In genomic region chr6:1595271-1596087, GRCh38 we compare ENCODE assay signal across 16 cellular contexts. TPM values are rescaled to one million over a fixed set of nuclear protein-coding genes. Genes with fewer than 3 reads are reported as not detected.
DNase-seq lines count a peak whose midpoint lies in the region; ATAC-seq, FAIRE-seq and TF ChIP-seq lines count a peak whose summit lies in the region.
"Had no signal": no experiment of that assay in that cellular context is flagged by ENCODE, and none has a peak within 500 bp of the region (broad histone marks: within the 10 kb centered on the region; RNA-seq: fewer than 3 reads in every experiment).

No MANE protein-coding gene starts in this region.

- H3K4me1 ChIP-seq in A673 (ENCODE audit: insufficient read depth, low read length, poor library complexity, severe bottlenecking) (peaks cover 3% of the 10 kb centered on the region), GM12878 (ENCODE audit: control insufficient read depth, insufficient read depth, low read length) (no peaks in the 10 kb centered on the region), neuron (ENCODE audit: insufficient read depth, low read length) (peaks cover 9% of the 10 kb centered on the region)
- H3K4me1 ChIP-seq in CD8-positive, alpha-beta memory T cell (ENCODE audit: insufficient read depth, low read length) = peaks cover 7% of the 10 kb centered on the region

- no peak for TF ChIP-seq RAD21 in GM12878 (IDR thresholded peaks at IDR 0.05; ENCODE audit: insufficient read depth, low read depth, low read length)

- SMC1A ChIA-PET in GM12878 (lab: Charles Lee; ENCODE audit: uncharacterized antibody, unreplicated experiment) = interaction anchor here (0.6 to 2.9 kb wide), 12 partner anchors 11 to 1154 kb away, joined by 3 to 18 read pairs (median 5); partner anchors contain the start of gene MYLK4

- 62% methylated on average over 28 of the region's 28 CpGs for WGBS in GM12878 (ENCODE audit: insufficient coverage, insufficient replicate concordance, low lambda C conversion rate, missing lambda C conversion rate)

- H3K4me2 ChIP-seq in GM12878 (ENCODE audit: control insufficient read depth, insufficient read depth) = no peak overlapping the region

- RAD21 ChIA-PET in GM12878 (lab: Charles Lee; ENCODE audit: unreplicated experiment) = interaction anchor here (0.9 to 2.4 kb wide), 9 partner anchors 11 to 1155 kb away, joined by 3 to 10 read pairs (median 5); partner anchors contain the start of gene MYLK4

- no TSS peak for BruUV-seq in A673 (replicated peaks; lab: Mats Ljungman, UMichigan)
- BruUV-seq in GM12878 (replicated peaks; lab: Mats Ljungman, UMichigan) = no TSS peak

- no peak for FAIRE-seq in GM12878 (lab: Jason Lieb, UNC)
- no peak for FAIRE-seq in HTR-8/SVneo (lab: Jason Lieb, UNC)

- no peaks in the 10 kb centered on the region for H4K20me1 ChIP-seq in GM12878 (ENCODE audit: control insufficient read depth, insufficient read depth)

- DNase-seq in A673 (ENCODE audit: low spot score) (no peak), HFFc6 (no peak), GM12878 (ENCODE audit: low read depth, low spot score) (no peak), HTR-8/SVneo (ENCODE audit: insufficient read length, low spot score) (no peak), NCI-H446 (lab: John Stamatoyannopoulos, UW) (no peak)
- no peak for DNase-seq in activated CD4-positive, alpha-beta memory T cell treated with anti-CD3 and anti-CD28 coated beads, Interleukin-2, amount 10 ng/mL, durations not matched to agents 7 days and 5 days
- DNase-seq in CD8-positive, alpha-beta memory T cell = no peak
- DNase-seq: GOT3, NCI-H510A had no signal

- H3K9ac ChIP-seq in GM12878 (ENCODE audit: control insufficient read depth, insufficient read depth, low read length) = no peak overlapping the region

- no peak for TF ChIP-seq POLR2A in GM12878 (IDR thresholded peaks at IDR 0.05; ENCODE audit: low read depth, low read length)

- H3K27me3 ChIP-seq in A673 (replicated peaks; ENCODE audit: insufficient read depth, low read depth, low read length, poor library complexity) (peaks cover 53% of the 10 kb centered on the region), GM12878 (replicated peaks in 1 of 2; ENCODE audit: control insufficient read depth in 2 of 2, insufficient read depth in 2 of 2, low read length in 1 of 2) (no peaks in the 10 kb centered on the region), neuron (ENCODE audit: insufficient read depth, low read length) (peaks cover 6% of the 10 kb centered on the region)
- H3K27me3 ChIP-seq in CD8-positive, alpha-beta memory T cell (ENCODE audit: insufficient read depth, low read length, poor library complexity, severe bottlenecking) = peaks cover 41% of the 10 kb centered on the region

- TF ChIP-seq EP300 in GM12878 (IDR thresholded peaks at IDR 0.05; ENCODE audit: borderline replicate concordance in 1 of 2, control insufficient read depth in 1 of 2, low read depth in 2 of 2, low read length in 2 of 2) = no peak

- no peaks in the 10 kb centered on the region for H3K9me3 Mint-ChIP-seq in HFFc6
- no peaks in the 10 kb centered on the region for H3K9me3 Mint-ChIP-seq in activated CD4-positive, alpha-beta memory T cell treated with anti-CD3 and anti-CD28 coated beads, Interleukin-2, amount 10 ng/mL, durations not matched to agents 7 days and 5 days
- no peaks in the 10 kb centered on the region for H3K9me3 Mint-ChIP-seq in CD8-positive, alpha-beta memory T cell
- H3K9me3 Mint-ChIP-seq: nephron progenitor cell had no signal

- POLR2A ChIA-PET in A673 (lab: Charles Lee; ENCODE audit: low non-redundant PET) = no interaction called here
- POLR2A ChIA-PET in GM12878 (lab: Charles Lee) = no interaction called here
- POLR2A ChIA-PET in activated CD4-positive, alpha-beta memory T cell treated with anti-CD3 and anti-CD28 coated beads, Interleukin-2, amount 10 ng/mL, durations not matched to agents 7 days and 5 days (lab: Charles Lee) = interaction anchor here (1.9 kb wide), 1 partner anchor 71 kb away, joined by 9 read pairs; no protein-coding TSS in a partner anchor
- POLR2A ChIA-PET in CD8-positive, alpha-beta memory T cell (lab: Charles Lee) = no interaction called here

- TF ChIP-seq CTCF in A673 (conservative IDR thresholded peaks at IDR 0.05; ENCODE audit: low read depth, low read length) = no peak
- no peak for TF ChIP-seq CTCF in HFFc6 (IDR thresholded peaks at IDR 0.05)
- no peak for TF ChIP-seq CTCF in GM12878 (IDR thresholded peaks at IDR 0.05 in 2 of 3, conservative IDR thresholded peaks at IDR 0.05 in 1 of 3; ENCODE audit: control insufficient read depth in 2 of 3, extremely low read depth in 1 of 3, insufficient read depth in 1 of 3, low read depth in 3 of 3, low read length in 3 of 3)

- no peak overlapping the region for H2AFZ ChIP-seq in GM12878 (ENCODE audit: control insufficient read depth, low read depth, low read length)
- peak overlapping the region; percentile 60 for H2AFZ ChIP-seq in neuron (ENCODE audit: low read depth, low read length)

- in situ Hi-C loops in GM12878 (cut with MboI) = loop anchor here (10.0 to 25.0 kb wide), 2 partner anchors 1159 to 1342 kb away; partner anchors contain the start of gene MYLK4

- peaks cover 15% of the 10 kb centered on the region for H3K27me3 Mint-ChIP-seq in HFFc6 (ENCODE audit: insufficient read depth)
- H3K27me3 Mint-ChIP-seq in activated CD4-positive, alpha-beta memory T cell treated with anti-CD3 and anti-CD28 coated beads, Interleukin-2, amount 10 ng/mL, durations not matched to agents 7 days and 5 days = peaks cover 54% of the 10 kb centered on the region
- peaks cover 41 to 63% of the 10 kb centered on the region in 2 donors for H3K27me3 Mint-ChIP-seq in CD8-positive, alpha-beta memory T cell

- intact Hi-C loops in A673 (cut with micrococcal nuclease; ENCODE audit: unreplicated experiment) = loop anchor here (1.0 to 5.0 kb wide), 5 partner anchors 601 to 1152 kb away; no protein-coding TSS in a partner anchor
- intact Hi-C loops in GM12878 (cut with micrococcal nuclease; ENCODE audit: unreplicated experiment) = loop anchor here (1.0 to 10.0 kb wide), 5 partner anchors 601 to 1155 kb away; partner anchors contain the start of gene MYLK4

- no peaks in the 10 kb centered on the region for H3K9me3 ChIP-seq in A673 (ENCODE audit: low read depth, low read length, poor library complexity, severe bottlenecking)
- H3K9me3 ChIP-seq in GM12878 (replicated peaks; ENCODE audit: control insufficient read depth, insufficient read depth, low read length) = no peaks in the 10 kb centered on the region; the same call in 2 of the 3 replicates
- no peaks in the 10 kb centered on the region for H3K9me3 ChIP-seq in neuron (ENCODE audit: low read length)
- H3K9me3 ChIP-seq in CD8-positive, alpha-beta memory T cell (ENCODE audit: low read length) = no peaks in the 10 kb centered on the region
- H3K9me3 ChIP-seq: esophagus muscularis mucosa, sigmoid colon, stomach had no signal

- no peaks in the 10 kb centered on the region for H3K79me2 ChIP-seq in GM12878 (ENCODE audit: control insufficient read depth, insufficient read depth, low read length)

- ATAC-seq in GM12878 = peak; percentile 15; the same call in 2 of the 3 replicates

- H3K36me3 Mint-ChIP-seq in HFFc6 (ENCODE audit: low read depth) = no peaks in the 10 kb centered on the region
- no peaks in the 10 kb centered on the region for H3K36me3 Mint-ChIP-seq in activated CD4-positive, alpha-beta memory T cell treated with anti-CD3 and anti-CD28 coated beads, Interleukin-2, amount 10 ng/mL, durations not matched to agents 7 days and 5 days (ENCODE audit: low read depth)
- H3K36me3 Mint-ChIP-seq in CD8-positive, alpha-beta memory T cell = no peaks in the 10 kb centered on the region

- H3K4me3 ChIP-seq in A673 (ENCODE audit: low read depth, low read length, poor library complexity, severe bottlenecking) (peak overlapping the region; percentile 37), GM12878 (no peak overlapping the region), neuron (ENCODE audit: low read length) (no peak overlapping the region)
- H3K4me3 ChIP-seq in CD8-positive, alpha-beta memory T cell (ENCODE audit: low read length) = no peak overlapping the region
- H3K4me3 ChIP-seq: sigmoid colon had no signal

- no peak overlapping the region for H3K27ac ChIP-seq in A673 (ENCODE audit: low read depth, low read length, poor library complexity, severe bottlenecking)
- no peak overlapping the region for H3K27ac ChIP-seq in GM12878 (ENCODE audit: control insufficient read depth, insufficient read depth)
- H3K27ac ChIP-seq in CD8-positive, alpha-beta memory T cell (ENCODE audit: low read depth, low read length) = no peak overlapping the region
- H3K27ac ChIP-seq: esophagus muscularis mucosa, sigmoid colon, stomach had no signal

- H3K4me1 Mint-ChIP-seq in HFFc6 (ENCODE audit: low read depth) = peaks cover 18% of the 10 kb centered on the region
- peaks cover 3% of the 10 kb centered on the region for H3K4me1 Mint-ChIP-seq in activated CD4-positive, alpha-beta memory T cell treated with anti-CD3 and anti-CD28 coated beads, Interleukin-2, amount 10 ng/mL, durations not matched to agents 7 days and 5 days
- peaks cover 3 to 8% (median 5%) of the 10 kb centered on the region in 3 donors for H3K4me1 Mint-ChIP-seq in CD8-positive, alpha-beta memory T cell
- H3K4me1 Mint-ChIP-seq: B cell had no signal

- CTCF ChIA-PET in A673 (lab: Charles Lee) (interaction anchor here (1.1 to 1.7 kb wide), 4 partner anchors 33 to 1039 kb away, joined by 3 to 7 read pairs (median 6); no protein-coding TSS in a partner anchor), GM12878 (lab: Yijun Ruan, JAX) (interaction anchor here (0.7 to 3.8 kb wide), 33 partner anchors 12 to 1357 kb away, joined by 3 to 33 read pairs (median 4); partner anchors contain the start of gene MYLK4)
- CTCF ChIA-PET in activated CD4-positive, alpha-beta memory T cell treated with anti-CD3 and anti-CD28 coated beads, Interleukin-2, amount 10 ng/mL, durations not matched to agents 7 days and 5 days (lab: Charles Lee) = interaction anchor here (0.7 to 6.0 kb wide), 16 partner anchors 12 to 1154 kb away, joined by 3 to 56 read pairs (median 4); partner anchors contain the start of gene MYLK4
- CTCF ChIA-PET in CD8-positive, alpha-beta memory T cell (lab: Charles Lee) = interaction anchor here (1.1 to 10.7 kb wide), 15 partner anchors 11 to 1155 kb away, joined by 3 to 150 read pairs (median 5); partner anchors contain the start of gene MYLK4

- H3K27ac Mint-ChIP-seq in HFFc6 = no peak overlapping the region
- no peak overlapping the region for H3K27ac Mint-ChIP-seq in activated CD4-positive, alpha-beta memory T cell treated with anti-CD3 and anti-CD28 coated beads, Interleukin-2, amount 10 ng/mL, durations not matched to agents 7 days and 5 days
- no peak overlapping the region for H3K27ac Mint-ChIP-seq in CD8-positive, alpha-beta memory T cell
- H3K27ac Mint-ChIP-seq: B cell, nephron progenitor cell had no signal

- H3K36me3 ChIP-seq in A673 (ENCODE audit: insufficient read depth, low read length, poor library complexity, severe bottlenecking) (no peaks in the 10 kb centered on the region), GM12878 (ENCODE audit: control insufficient read depth in 2 of 2, insufficient read depth in 2 of 2, low read length in 1 of 2) (no peaks in the 10 kb centered on the region), neuron (ENCODE audit: insufficient read depth, low read length) (no peaks in the 10 kb centered on the region)
- H3K36me3 ChIP-seq in CD8-positive, alpha-beta memory T cell (ENCODE audit: insufficient read depth, low read length) = no peaks in the 10 kb centered on the region
- H3K36me3 ChIP-seq: esophagus muscularis mucosa, sigmoid colon, stomach had no signal

- peak overlapping the region; percentile 78; the same call in 1 of the 2 replicates for H3K4me3 Mint-ChIP-seq in HFFc6
- H3K4me3 Mint-ChIP-seq in activated CD4-positive, alpha-beta memory T cell treated with anti-CD3 and anti-CD28 coated beads, Interleukin-2, amount 10 ng/mL, durations not matched to agents 7 days and 5 days = no peak overlapping the region
- H3K4me3 Mint-ChIP-seq in CD8-positive, alpha-beta memory T cell = no peak overlapping the region
- H3K4me3 Mint-ChIP-seq: B cell had no signal

RNA-seq across cellular contexts. Expression of gene FOXC1, which starts 14.2 kb away (rescaled TPM):
- total RNA-seq in A673 (2021) (0.49 and 0.50 TPM in 2 replicates), GM12878 (2014; rRNA removed) (0.38 and 0.51 TPM in 2 replicates), GM12878 (2014; rRNA removed; fragmentation: Illumina TruSeq; extraction: Trizol) (0.37 and 0.45 TPM in 2 replicates), GM12878 (2021) (1.5 and 1.7 TPM in 2 replicates)
- total RNA-seq in HFFc6 (2021; fragmentation: NEBNext Ultra II Directional; extraction: Animal tissue kit (Norgen Biotek cat#: 25700)) = 10 to 100 TPM; 15.8 to 18.0 (median 16.9) TPM
- not detected in 2 replicates for total RNA-seq in GM12878 (2013; cell fraction: nucleolus; rRNA removed)
- 0.26 TPM for polyA plus RNA-seq in GM12878 (2011; ENCODE audit: low read depth)
- polyA plus RNA-seq in GM12878 (2011; rRNA removed) (0.17 and 0.26 TPM in 2 replicates), GM12878 (2014; fragmentation: Illumina TruSeq; extraction: Trizol) (0.81 and 0.97 TPM in 2 replicates), GM12878 (2014; fragmentation: Nextera tagmentation; extraction: Ambion mirVana) (under 1 TPM; 0.13 to 0.26 TPM), GM12878 (2014; rRNA removed) (0.60 and 0.94 TPM in 2 replicates), GM12878 (2016; fragmentation: Nextera tagmentation; extraction: Ambion mirVana) (not detected)
- polyA plus RNA-seq in GM12878 (2011; cell fraction: cytosol; rRNA removed) = 0.07 and 0.17 TPM in 2 replicates
- polyA plus RNA-seq in GM12878 (2011; cell fraction: nucleus; rRNA removed) = 0.19 and 0.31 TPM in 2 replicates
- polyA plus RNA-seq in GM12878 (2012) = 0.24 and 0.38 TPM in 2 replicates
- polyA minus RNA-seq in GM12878 (2011; rRNA and poly(A)+ RNA removed) = 0.15 TPM in 1 of 2 replicates, not detected in the other
- polyA minus RNA-seq in GM12878 (2011; cell fraction: cytosol; rRNA and poly(A)+ RNA removed) = 0.53 and 0.83 TPM in 2 replicates
- polyA minus RNA-seq in GM12878 (2011; cell fraction: nucleus; rRNA and poly(A)+ RNA removed) = 0.12 and 0.57 TPM in 2 replicates
- under 1 TPM in 1 of 2 experiments, not detected in 1; 0.08 TPM for total RNA-seq in activated CD4-positive, alpha-beta memory T cell treated with anti-CD3 and anti-CD28 coated beads, Interleukin-2, amount 10 ng/mL, durations not matched to agents 7 days and 5 days
- total RNA-seq in CD8-positive, alpha-beta memory T cell = not detected
- polyA plus RNA-seq in CD8-positive, alpha-beta memory T cell = not detected
- total RNA-seq: T-helper 1 cell treated with Interleukin-12 subunit alpha and Interleukin-12 subunit beta and Interleukin-4 antibody, amounts not matched to agents 30 ng/mL and 1 ng/mL, for 36 hours had no signal

Comparison
In these comparisons a context has a peak if more than half of its experiments do, and no peak if none do; other contexts are left out.
1. RNA of gene FOXC1, which starts 14.2 kb away (total RNA-seq): 15.8 to 18.0 TPM in HFFc6; 0.37 to 1.7 TPM in GM12878, 0.49 to 0.50 TPM in A673, 0.08 TPM in activated CD4-positive, alpha-beta memory T cell treated with anti-CD3 and anti-CD28 coated beads, Interleukin-2, amount 10 ng/mL, durations not matched to agents 7 days and 5 days and not detected in CD8-positive, alpha-beta memory T cell; every median in the first group is over 4 times any median in the second.